ENCODE assay signal across 16 cellular contexts in genomic region chr16:8886593-8887437, GRCh38. TPM values are rescaled to one million over a fixed set of nuclear protein-coding genes. Genes with fewer than 3 reads are reported as not detected.
DNase-seq lines count a peak whose midpoint lies in the region; ATAC-seq and TF ChIP-seq lines count a peak whose summit lies in the region.
"Had no signal": no experiment of that assay in that cellular context is flagged by ENCODE, and none has a peak within 500 bp of the region (broad histone marks: within the 10 kb centered on the region; RNA-seq: fewer than 3 reads in every experiment).

No MANE protein-coding gene starts in this region.

- H3K4me2 ChIP-seq in trophoblast cell (ENCODE audit: low read length) = no peak overlapping the region

- no peak overlapping the region for H3K4ac ChIP-seq in trophoblast cell (ENCODE audit: low read depth, low read length)

- no peak overlapping the region for H2BK5ac ChIP-seq in trophoblast cell (ENCODE audit: low read depth, low read length, poor library complexity)

- peaks cover 7% of the 10 kb centered on the region for H3K27me3 Mint-ChIP-seq in CD8-positive, alpha-beta T cell (ENCODE audit: low read depth)
- peaks cover 20% of the 10 kb centered on the region for H3K27me3 Mint-ChIP-seq in IgD-negative memory B cell
- H3K27me3 Mint-ChIP-seq in activated CD4-positive, alpha-beta memory T cell treated with anti-CD3 and anti-CD28 coated beads for 36 hours = peaks cover 3% of the 10 kb centered on the region

- no peak for DNase-seq in CD8-positive, alpha-beta T cell
- no peak for DNase-seq in epithelial cell of prostate (ENCODE audit: low read depth, low spot score)
- no peak for DNase-seq in psoas muscle
- no peak for DNase-seq in trophoblast cell
- DNase-seq in H4 (ENCODE audit: low spot score) = no peak
- DNase-seq in activated CD4-positive, alpha-beta memory T cell treated with anti-CD3 and anti-CD28 coated beads for 36 hours = no peak
- no peak for DNase-seq in stimulated activated CD4-positive, alpha-beta T cell treated with anti-CD3 and anti-CD28 coated beads, Interleukin-4, amount 100 ng/mL, for 4 hours
- DNase-seq: activated CD4-positive, alpha-beta T cell treated with anti-CD3 and anti-CD28 coated beads, Interleukin-2, amount 10 ng/mL, durations not matched to agents 24 days and 14 days; activated naive CD8-positive, alpha-beta T cell treated with anti-CD3 and anti-CD28 coated beads, Interleukin-2, amount 10 ng/mL, durations not matched to agents 7 days and 5 days; activated T-cell treated with anti-CD3 and anti-CD28 coated beads, Interleukin-2, amount 50 U/mL, for 1 hour; GOT3; left lung; stimulated activated CD4-positive, alpha-beta T cell treated with anti-CD3 and anti-CD28 coated beads, Interleukin-2, amount 100 ng/mL, for 24 hours had no signal

- no peak overlapping the region for H4K91ac ChIP-seq in trophoblast cell (ENCODE audit: low read depth, low read length)

- peaks cover 11% of the 10 kb centered on the region for H3K36me3 ChIP-seq in CD8-positive, alpha-beta T cell (ENCODE audit: insufficient read depth, low read length)
- H3K36me3 ChIP-seq in psoas muscle (ENCODE audit: insufficient read depth in 1 of 2, low read depth in 1 of 2) (peaks cover 0 to 26% of the 10 kb centered on the region in 2 donors), trophoblast cell (ENCODE audit: control insufficient read depth in 1 of 2, insufficient read depth in 2 of 2, low read length in 2 of 2) (peaks cover 36 to 37% of the 10 kb centered on the region in 2 experiments)

- POLR2A ChIA-PET in CD8-positive, alpha-beta T cell (lab: Charles Lee) = interaction anchor here (0.5 kb wide), 1 partner anchor 233 kb away, joined by 3 read pairs; no protein-coding TSS in a partner anchor
- POLR2A ChIA-PET in activated CD4-positive, alpha-beta memory T cell treated with anti-CD3 and anti-CD28 coated beads for 36 hours (lab: Charles Lee) = interaction anchor here (0.5 kb wide), 1 partner anchor 69 kb away, joined by 3 read pairs; no protein-coding TSS in a partner anchor

- no peak for TF ChIP-seq CTCF in CD8-positive, alpha-beta T cell (IDR thresholded peaks at IDR 0.05)
- TF ChIP-seq CTCF in psoas muscle (IDR thresholded peaks at IDR 0.05) = no peak

- H3K9ac ChIP-seq in trophoblast cell (ENCODE audit: low read length) = no peak overlapping the region

- H4K8ac ChIP-seq in trophoblast cell (ENCODE audit: low read depth, low read length) = no peak overlapping the region

- intact Hi-C loops in CD8-positive, alpha-beta T cell (cut with DNase I, micrococcal nuclease) = no loop called here
- intact Hi-C loops in psoas muscle (cut with DNase I) = loop anchor here (5.0 to 10.0 kb wide), 3 partner anchors 90 to 208 kb away; partner anchors contain the start of genes PMM2 (in 2 of the 2), TMEM186 (in 2 of the 2) and HAPSTR1 (in 1 of the 2)
- intact Hi-C loops in activated CD4-positive, alpha-beta memory T cell treated with anti-CD3 and anti-CD28 coated beads for 36 hours (cut with micrococcal nuclease) = no loop called here

- CTCF ChIA-PET in CD8-positive, alpha-beta T cell (lab: Charles Lee) = interaction anchor here (1.5 to 2.3 kb wide), 2 partner anchors 122 to 319 kb away, joined by 4 to 7 read pairs; no protein-coding TSS in a partner anchor
- CTCF ChIA-PET in activated CD4-positive, alpha-beta memory T cell treated with anti-CD3 and anti-CD28 coated beads for 36 hours (lab: Charles Lee) = interaction anchor here (1.1 to 8.6 kb wide), 4 partner anchors 16 to 320 kb away, joined by 3 to 65 read pairs (median 7); partner anchors contain the start of gene CARHSP1

- no peak overlapping the region for H3K23ac ChIP-seq in trophoblast cell (ENCODE audit: low read length)

- no peaks in the 10 kb centered on the region for H3K9me3 Mint-ChIP-seq in CD8-positive, alpha-beta T cell
- no peaks in the 10 kb centered on the region for H3K9me3 Mint-ChIP-seq in IgD-negative memory B cell
- no peaks in the 10 kb centered on the region for H3K9me3 Mint-ChIP-seq in activated CD4-positive, alpha-beta memory T cell treated with anti-CD3 and anti-CD28 coated beads for 36 hours
- H3K9me3 Mint-ChIP-seq: activated CD4-positive, alpha-beta T cell treated with anti-CD3 and anti-CD28 coated beads, Interleukin-2, amount 10 ng/mL, durations not matched to agents 24 days and 14 days; activated naive CD8-positive, alpha-beta T cell treated with anti-CD3 and anti-CD28 coated beads, Interleukin-2, amount 10 ng/mL, durations not matched to agents 7 days and 5 days had no signal

- H3K36me3 Mint-ChIP-seq in CD8-positive, alpha-beta T cell = peaks cover 23% of the 10 kb centered on the region
- peaks cover 6% of the 10 kb centered on the region for H3K36me3 Mint-ChIP-seq in IgD-negative memory B cell
- H3K36me3 Mint-ChIP-seq in activated CD4-positive, alpha-beta memory T cell treated with anti-CD3 and anti-CD28 coated beads for 36 hours = peaks cover 18% of the 10 kb centered on the region

- no peak overlapping the region for H3K27ac ChIP-seq in CD8-positive, alpha-beta T cell (ENCODE audit: low read depth, low read length)
- H3K27ac ChIP-seq in epithelial cell of prostate (peak overlapping the region; percentile 16), psoas muscle (peak overlapping the region; percentile 76), trophoblast cell (ENCODE audit: low read depth, low read length) (no peak overlapping the region)
- H3K27ac ChIP-seq: left lung, thyroid gland had no signal

- no peak overlapping the region for H3K4me3 ChIP-seq in CD8-positive, alpha-beta T cell (ENCODE audit: low read depth, low read length)
- H3K4me3 ChIP-seq in psoas muscle (no peak overlapping the region), trophoblast cell (ENCODE audit: low read depth, low read length) (no peak overlapping the region)
- H3K4me3 ChIP-seq: left lung, SJCRH30, thyroid gland had no signal

- no peak overlapping the region for H2BK120ac ChIP-seq in trophoblast cell (ENCODE audit: insufficient read depth, low read length, poor library complexity)

- H3K27ac Mint-ChIP-seq in CD8-positive, alpha-beta T cell = peak overlapping the region; percentile 58
- H3K27ac Mint-ChIP-seq in IgD-negative memory B cell = peak overlapping the region; percentile 34 to 77 (median 65)
- no peak overlapping the region for H3K27ac Mint-ChIP-seq in activated CD4-positive, alpha-beta memory T cell treated with anti-CD3 and anti-CD28 coated beads for 36 hours
- H3K27ac Mint-ChIP-seq: activated CD4-positive, alpha-beta T cell treated with anti-CD3 and anti-CD28 coated beads, Interleukin-2, amount 10 ng/mL, durations not matched to agents 24 days and 14 days; activated naive CD8-positive, alpha-beta T cell treated with anti-CD3 and anti-CD28 coated beads, Interleukin-2, amount 10 ng/mL, durations not matched to agents 7 days and 5 days had no signal

- no peak for ATAC-seq in CD8-positive, alpha-beta T cell
- ATAC-seq in psoas muscle = no peak

- H2AFZ ChIP-seq in trophoblast cell (ENCODE audit: insufficient read depth, low read length, poor library complexity) = no peak overlapping the region

- no peaks in the 10 kb centered on the region for H3K27me3 ChIP-seq in CD8-positive, alpha-beta T cell (ENCODE audit: insufficient read depth, low read length)
- H3K27me3 ChIP-seq in psoas muscle (ENCODE audit: insufficient read depth in 3 of 3, low read length in 2 of 3) = peaks cover 0 to 16% (median 0%) of the 10 kb centered on the region in 3 donors
- no peaks in the 10 kb centered on the region for H3K27me3 ChIP-seq in trophoblast cell (ENCODE audit: insufficient read depth, low read length)
- H3K27me3 ChIP-seq: SJCRH30, thyroid gland had no signal

- no peak overlapping the region for H4K12ac ChIP-seq in trophoblast cell (ENCODE audit: low read depth, low read length)

- H3K4me3 Mint-ChIP-seq in CD8-positive, alpha-beta T cell = no peak overlapping the region
- peak overlapping the region in 1 of 4 donors; percentile 73 for H3K4me3 Mint-ChIP-seq in IgD-negative memory B cell
- no peak overlapping the region for H3K4me3 Mint-ChIP-seq in activated CD4-positive, alpha-beta memory T cell treated with anti-CD3 and anti-CD28 coated beads for 36 hours
- H3K4me3 Mint-ChIP-seq: activated CD4-positive, alpha-beta T cell treated with anti-CD3 and anti-CD28 coated beads, Interleukin-2, amount 10 ng/mL, durations not matched to agents 24 days and 14 days; activated naive CD8-positive, alpha-beta T cell treated with anti-CD3 and anti-CD28 coated beads, Interleukin-2, amount 10 ng/mL, durations not matched to agents 7 days and 5 days had no signal

- 64 to 68% (median 67%) methylated on average over 19 of the region's 19 CpGs for WGBS in psoas muscle, 3 donors
- WGBS in trophoblast cell (ENCODE audit: extremely low coverage, insufficient coverage, insufficient read length) = 100% methylated on average over 2 of the region's 19 CpGs

- no peak overlapping the region for H2AK5ac ChIP-seq in trophoblast cell (ENCODE audit: low read length)

- H3K79me1 ChIP-seq in trophoblast cell (ENCODE audit: low read length) = no peaks in the 10 kb centered on the region

- H3K4me1 ChIP-seq in CD8-positive, alpha-beta T cell (ENCODE audit: insufficient read depth, low read length) = peaks cover 9% of the 10 kb centered on the region
- H3K4me1 ChIP-seq in psoas muscle (peaks cover 46% of the 10 kb centered on the region), trophoblast cell (ENCODE audit: control insufficient read depth in 1 of 2, insufficient read depth in 2 of 2, low read length in 2 of 2) (peaks cover 2% of the 10 kb centered on the region in 2 experiments)

- no peaks in the 10 kb centered on the region for H3K9me3 ChIP-seq in CD8-positive, alpha-beta T cell (ENCODE audit: low read length)
- H3K9me3 ChIP-seq in psoas muscle = no peaks in the 10 kb centered on the region
- H3K9me3 ChIP-seq in trophoblast cell (ENCODE audit: insufficient read depth, low read depth, low read length) = no peaks in the 10 kb centered on the region
- H3K9me3 ChIP-seq: left lung, SJCRH30, thyroid gland had no signal

- peaks cover 20% of the 10 kb centered on the region for H3K4me1 Mint-ChIP-seq in CD8-positive, alpha-beta T cell (ENCODE audit: low read depth)
- peaks cover 8 to 21% (median 21%) of the 10 kb centered on the region in 3 donors for H3K4me1 Mint-ChIP-seq in IgD-negative memory B cell
- peaks cover 28% of the 10 kb centered on the region for H3K4me1 Mint-ChIP-seq in activated CD4-positive, alpha-beta memory T cell treated with anti-CD3 and anti-CD28 coated beads for 36 hours (ENCODE audit: low read depth)
- H3K4me1 Mint-ChIP-seq: activated naive CD8-positive, alpha-beta T cell treated with anti-CD3 and anti-CD28 coated beads, Interleukin-2, amount 10 ng/mL, durations not matched to agents 7 days and 5 days had no signal

- H3K79me2 ChIP-seq in trophoblast cell (ENCODE audit: control insufficient read depth, insufficient read depth, low read length, poor library complexity) = no peaks in the 10 kb centered on the region

- no peak overlapping the region for H2BK12ac ChIP-seq in trophoblast cell (ENCODE audit: low read length)

- no peak overlapping the region for H3K18ac ChIP-seq in trophoblast cell (ENCODE audit: low read length)

- no peak overlapping the region for H3K14ac ChIP-seq in trophoblast cell (ENCODE audit: low read length)

RNA-seq across cellular contexts. Expression of gene LITAFD, which starts 4.7 kb away (rescaled TPM):
- total RNA-seq in CD8-positive, alpha-beta T cell = not detected
- polyA plus RNA-seq in IgD-negative memory B cell (not detected), psoas muscle (not detected)
- not detected for total RNA-seq in psoas muscle
- polyA plus RNA-seq in trophoblast cell (2013) = not detected in 2 replicates
- total RNA-seq in H4 (2014; rRNA removed; shearing (Covaris generic)) = not detected in 2 replicates
- not detected for total RNA-seq in activated CD4-positive, alpha-beta memory T cell treated with anti-CD3 and anti-CD28 coated beads for 36 hours
- total RNA-seq: activated CD4-positive, alpha-beta T cell treated with anti-CD3 and anti-CD28 coated beads, Interleukin-2, amount 10 ng/mL, durations not matched to agents 24 days and 14 days; activated naive CD8-positive, alpha-beta T cell treated with anti-CD3 and anti-CD28 coated beads, Interleukin-2, amount 10 ng/mL, durations not matched to agents 7 days and 5 days; left lung; SJCRH30; thyroid gland had no signal

RNA-seq across cellular contexts. Expression of gene CARHSP1, which starts 18.0 kb away (rescaled TPM):
- 10 to 100 TPM; 28.0 to 33.3 TPM for total RNA-seq in CD8-positive, alpha-beta T cell
- polyA plus RNA-seq in IgD-negative memory B cell (36.4 TPM), psoas muscle (10 to 100 TPM; 16.6 to 19.6 (median 19.1) TPM)
- total RNA-seq in psoas muscle = 10 to 100 TPM in 3 of 4 donors, 1 to 10 TPM in 1; 9.8 to 23.0 (median 13.5) TPM
- polyA plus RNA-seq in trophoblast cell (2013) = 111 TPM in 2 replicates
- 118 and 119 TPM in 2 replicates for total RNA-seq in H4 (2014; rRNA removed; shearing (Covaris generic))
- 10 to 100 TPM; 64.9 to 73.1 TPM for total RNA-seq in activated CD4-positive, alpha-beta memory T cell treated with anti-CD3 and anti-CD28 coated beads for 36 hours

Comparison
In these comparisons a context has a peak if more than half of its experiments do, and no peak if none do; other contexts are left out.
1. H3K27ac ChIP-seq: peak in epithelial cell of prostate (single experiment) and psoas muscle (single experiment); none in CD8-positive, alpha-beta T cell (single experiment) and trophoblast cell (single experiment).
2. intact Hi-C loops: an anchor here in psoas muscle (5.0 to 10.0 kb wide); none called in CD8-positive, alpha-beta T cell and activated CD4-positive, alpha-beta memory T cell treated with anti-CD3 and anti-CD28 coated beads for 36 hours.